8 cellular contexts compared by ENCODE assay signal in the genomic region with DNA sequence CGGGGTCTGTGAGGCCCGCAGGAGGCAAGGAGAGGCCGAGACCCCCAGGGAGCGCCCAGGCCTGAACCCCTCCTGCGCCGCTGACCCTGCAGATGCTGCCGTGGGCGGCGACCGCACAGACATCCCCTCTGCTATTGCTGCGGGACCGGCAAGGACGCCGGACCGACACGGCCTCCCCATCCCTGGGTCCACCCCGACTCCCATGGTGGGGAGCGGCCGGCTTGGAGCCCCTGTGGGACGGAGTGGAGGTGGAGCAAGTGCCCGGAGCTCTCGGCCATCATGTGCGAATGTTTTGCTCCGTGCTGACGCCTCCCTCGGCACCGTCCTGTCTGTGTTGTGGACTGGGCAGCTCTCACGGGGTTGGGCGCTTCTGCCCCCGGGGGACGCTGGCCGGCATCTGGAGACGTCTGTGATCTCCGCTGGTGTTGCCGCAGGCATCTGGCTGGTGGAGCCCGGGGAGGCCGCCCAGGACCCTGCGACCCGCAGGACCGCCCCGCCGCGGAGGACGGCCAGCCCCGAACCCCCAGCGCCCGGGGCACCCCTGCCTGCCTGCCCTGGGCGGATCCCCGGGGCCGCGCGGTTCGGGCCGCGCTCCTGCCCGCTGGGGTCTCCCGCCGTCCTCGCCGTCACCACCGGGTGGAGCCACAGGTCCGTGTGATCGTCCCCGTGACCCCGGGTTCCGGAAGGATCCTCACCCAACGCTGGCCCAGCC. TPM values are rescaled to one million over a fixed set of nuclear protein-coding genes. Genes with fewer than 3 reads are reported as not detected.
DNase-seq lines count a peak whose midpoint lies in the region; ATAC-seq and TF ChIP-seq lines count a peak whose summit lies in the region.

No MANE protein-coding gene starts in this region.

- peaks cover 15% of the 10 kb centered on the region for H3K27me3 ChIP-seq in iPS-18a (ENCODE audit: control insufficient read depth, insufficient read depth, low read length)

- in situ Hi-C loops in SK-MEL-5 (cut with HindIII; ENCODE audit: low pct_unique_long_range_greater_than_20kb, low sequenced_read_pairs), result no loop called here

- no peaks in the 10 kb centered on the region for H3K9me3 ChIP-seq in iPS-18a (ENCODE audit: control insufficient read depth, low read depth, low read length)

- ATAC-seq in GM21717 (IDR thresholded peaks at IDR 0.05; ENCODE audit: unreplicated experiment), result no peak
- no peak for ATAC-seq in HG02798 (IDR thresholded peaks at IDR 0.05; ENCODE audit: poor library complexity, unreplicated experiment)

- H3K9ac ChIP-seq in iPS-18a (ENCODE audit: low read length), result no peak overlapping the region

- DNase-seq in SK-MEL-5 (ENCODE audit: low read depth, low spot score) (peak; percentile 70), amygdala (lab: John Stamatoyannopoulos, UW) (peak in 48 of 56 donors; percentile 4 to 80 (median 36)), GM19240 (ENCODE audit: insufficient read length, low spot score) (no peak)
- DNase-seq in stimulated activated CD4-positive, alpha-beta T cell treated with anti-CD3 and anti-CD28 coated beads, Interleukin-1b, Interleukin-23, amount 100 ng/mL, for 4 hours (ENCODE audit: low read depth in 2 of 2), result peak; percentile 49 to 56

- TF ChIP-seq CTCF in GM12875 (IDR thresholded peaks at IDR 0.05; ENCODE audit: borderline replicate concordance, insufficient read depth, low read depth, low read length), result peak; percentile 57

- H3K4me3 ChIP-seq in GM12875 (ENCODE audit: low read depth, low read length) (no peak overlapping the region), iPS-18a (ENCODE audit: low read length) (peak overlapping the region; percentile 52)

- no peaks in the 10 kb centered on the region for H3K36me3 ChIP-seq in iPS-18a (ENCODE audit: control insufficient read depth, low read depth, low read length)

- H3K4me1 ChIP-seq in iPS-18a (ENCODE audit: control insufficient read depth, low read depth, low read length), result peaks cover 3% of the 10 kb centered on the region

- H3K27ac ChIP-seq in iPS-18a (ENCODE audit: low read length), result no peak overlapping the region

RNA-seq across cellular contexts. Expression of gene GNG13, which starts 12.8 kb away (rescaled TPM):
- not detected in 2 replicates for total RNA-seq in SK-MEL-5 (2014; rRNA removed; shearing (Covaris generic))
- polyA plus RNA-seq in SK-MEL-5 (2015; cell fraction: cytosol; rRNA removed), result not detected in 2 replicates
- polyA plus RNA-seq in SK-MEL-5 (2015; cell fraction: nucleus; rRNA removed), result not detected in 2 replicates

RNA-seq across cellular contexts. Expression of gene CHTF18, which starts 24.9 kb away (rescaled TPM):
- 6.6 and 7.6 TPM in 2 replicates for total RNA-seq in SK-MEL-5 (2014; rRNA removed; shearing (Covaris generic))
- polyA plus RNA-seq in SK-MEL-5 (2015; cell fraction: cytosol; rRNA removed), result 14.7 and 17.8 TPM in 2 replicates
- 270 and 302 TPM in 2 replicates for polyA plus RNA-seq in SK-MEL-5 (2015; cell fraction: nucleus; rRNA removed)

RNA-seq across cellular contexts. Expression of gene RPUSD1, which starts 25.2 kb away (rescaled TPM):
- total RNA-seq in SK-MEL-5 (2014; rRNA removed; shearing (Covaris generic)), result 32.6 and 36.9 TPM in 2 replicates
- 62.6 and 74.8 TPM in 2 replicates for polyA plus RNA-seq in SK-MEL-5 (2015; cell fraction: cytosol; rRNA removed)
- polyA plus RNA-seq in SK-MEL-5 (2015; cell fraction: nucleus; rRNA removed), result 104 and 117 TPM in 2 replicates

RNA-seq across cellular contexts. Expression of gene MSLN, which starts 52.8 kb away (rescaled TPM):
- not detected in 2 replicates for total RNA-seq in SK-MEL-5 (2014; rRNA removed; shearing (Covaris generic))
- not detected in 2 replicates for polyA plus RNA-seq in SK-MEL-5 (2015; cell fraction: cytosol; rRNA removed)
- not detected in 2 replicates for polyA plus RNA-seq in SK-MEL-5 (2015; cell fraction: nucleus; rRNA removed)
